8 cellular contexts compared by ENCODE assay signal in the genomic region with DNA sequence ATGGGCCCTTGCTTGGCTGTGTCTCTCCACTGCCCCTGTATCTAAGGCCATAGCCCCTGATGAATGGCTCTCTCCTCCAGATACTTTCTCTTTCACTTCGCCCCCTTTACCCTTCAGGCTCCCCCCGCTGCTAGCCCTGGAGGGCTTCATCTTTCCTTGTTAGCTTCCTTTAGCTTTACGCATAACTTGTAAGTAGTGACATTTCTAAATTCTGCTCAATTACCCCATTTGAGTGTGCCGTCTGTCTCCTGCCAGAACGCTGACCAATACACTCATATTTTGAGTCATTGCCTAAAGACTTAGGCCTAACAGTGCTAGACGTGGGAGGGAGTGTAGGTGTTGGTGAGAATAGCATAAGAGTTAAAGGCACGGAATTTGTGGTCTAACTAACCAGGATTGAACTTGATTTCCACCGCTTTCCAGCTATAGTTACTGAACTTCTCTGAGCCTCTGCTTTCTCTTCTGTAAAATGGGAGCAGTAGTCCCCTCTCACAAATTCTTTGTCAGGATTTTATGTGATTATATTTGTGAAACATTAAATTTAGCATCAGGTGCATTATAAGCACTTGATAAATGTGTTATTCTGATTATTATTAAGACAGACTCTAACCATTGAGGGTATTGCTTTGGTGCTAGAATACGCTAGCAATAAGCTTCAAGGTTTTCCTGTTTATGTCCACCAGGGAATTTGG.
A peak's percentile ranks its signal among the peaks of the same experiment; 100 is the strongest.
DNase-seq lines count a peak whose midpoint lies in the region; ATAC-seq and TF ChIP-seq lines count a peak whose summit lies in the region.

No MANE protein-coding gene starts in this region.

- peak; percentile 24 for DNase-seq in activated gamma-delta T cell treated with anti-CD3 and anti-CD28 coated beads, Interleukin-2, amount 50 U/mL, for 16 hours (ENCODE audit: low read depth)
- no peak for DNase-seq in activated gamma-delta T cell treated with Interleukin-2 at 50 U/mL for 16 hours
- peak; percentile 77 for DNase-seq in astrocyte of the spinal cord (ENCODE audit: low read depth, low spot score)
- peak; percentile 8 for DNase-seq in stimulated activated CD4-positive, alpha-beta T cell treated with anti-CD3 and anti-CD28 coated beads, Interleukin-12 subunit alpha, Interleukin-12 subunit beta, amount 100 ng/mL, for 4 hours
- DNase-seq in SIG-M5 (lab: John Stamatoyannopoulos, UW): no peak
- no peak for DNase-seq in SKM-1 treated with dmso at 0.1 percent for 144 hours (lab: John Stamatoyannopoulos, UW; ENCODE audit: unreplicated experiment)

- TF ChIP-seq CTCF in astrocyte of the spinal cord (IDR thresholded peaks at IDR 0.05; ENCODE audit: low read depth, low read length): no peak

- in situ Hi-C loops in astrocyte of the spinal cord (cut with HindIII; ENCODE audit: low sequenced_read_pairs): no loop called here

- ATAC-seq in HG03378 (IDR thresholded peaks at IDR 0.05; ENCODE audit: unreplicated experiment) (peak; percentile 81), HG03097 (IDR thresholded peaks at IDR 0.05; ENCODE audit: low FRiP score, unreplicated experiment) (no peak)

- no peak overlapping the region for H3K4me3 ChIP-seq in astrocyte of the spinal cord (ENCODE audit: low read depth, low read length)

Comparison
In these comparisons a context has a peak if more than half of its experiments do, and no peak if none do; other contexts are left out.
1. DNase-seq: peak in activated gamma-delta T cell treated with anti-CD3 and anti-CD28 coated beads, Interleukin-2, amount 50 U/mL, for 16 hours (single experiment), astrocyte of the spinal cord (single experiment) and stimulated activated CD4-positive, alpha-beta T cell treated with anti-CD3 and anti-CD28 coated beads, Interleukin-12 subunit alpha, Interleukin-12 subunit beta, amount 100 ng/mL, for 4 hours (single experiment); none in activated gamma-delta T cell treated with Interleukin-2 at 50 U/mL for 16 hours (single experiment), SIG-M5 (single experiment) and SKM-1 treated with dmso at 0.1 percent for 144 hours (single experiment).